9 cellular contexts compared by ENCODE assay signal in genomic region chr19:19354932-19355331, GRCh38.
"Had no signal": no experiment of that assay in that cellular context is flagged by ENCODE, and none has a peak within 500 bp of the region (broad histone marks: within the 10 kb centered on the region; RNA-seq: fewer than 3 reads in every experiment).

No MANE protein-coding gene starts in this region.

- H3K27ac ChIP-seq: HL-60, KMS-11 had no signal

- FAIRE-seq: HepG2 had no signal

- H3K9me3 ChIP-seq: HAP-1 had no signal

- H3K4me2 ChIP-seq: GM23338, KMS-11 had no signal

- H3K4me3 ChIP-seq: GM23338, HAP-1 had no signal

- H3K4me1 ChIP-seq: HAP-1 had no signal

- ATAC-seq: GM23338, HCT116, HepG2 had no signal

- H3K9ac ChIP-seq: KMS-11 had no signal

- H2AFZ ChIP-seq: GM23338 had no signal

- DNase-seq: HFFc6, Karpas-422, KBM-7 had no signal
